In genomic region chr20:40682104-40683045, GRCh38 we compare ENCODE assay signal across 1 cellular context.
TF ChIP-seq lines count a peak whose summit lies in the region.

No MANE protein-coding gene starts in this region.

TF ChIP-seq in HepG2, 621 proteins besides CTCF, POLR2A, EP300 and RAD21 (continued from another document and continues in another):
- TF ChIP-seq AKNA (CRISPR knock-in tag; IDR thresholded peaks at IDR 0.05; ENCODE audit: borderline replicate concordance), result no peak
- peak; percentile 82; the same call in 1 of the 2 replicates for TF ChIP-seq ZNF746 (CRISPR knock-in tag; IDR thresholded peaks at IDR 0.05)
- peak; percentile 53; the same call in 1 of the 2 replicates for TF ChIP-seq HOMEZ (CRISPR knock-in tag; IDR thresholded peaks at IDR 0.05; ENCODE audit: low read depth)
- no peak for TF ChIP-seq ZBTB38 (CRISPR knock-in tag; IDR thresholded peaks at IDR 0.05)
- no peak for TF ChIP-seq ZFYVE20 (CRISPR knock-in tag; IDR thresholded peaks at IDR 0.05; ENCODE audit: borderline replicate concordance, low read depth)
- no peak for TF ChIP-seq SIN3B (IDR thresholded peaks at IDR 0.05; ENCODE audit: low read length)
- TF ChIP-seq ZNF34 (CRISPR knock-in tag; IDR thresholded peaks at IDR 0.05; ENCODE audit: borderline replicate concordance), result no peak
- 0 out of 2 replicates have a peak, but pooled peaks have one; percentile 58 for TF ChIP-seq TSC22D2 (CRISPR knock-in tag; IDR thresholded peaks at IDR 0.05; ENCODE audit: borderline replicate concordance)
- peak; percentile 82 for TF ChIP-seq ZMYM2 (CRISPR knock-in tag; IDR thresholded peaks at IDR 0.05)
- 0 out of 2 replicates have a peak, but pooled peaks have one; percentile 17 for TF ChIP-seq SRF (IDR thresholded peaks at IDR 0.05; ENCODE audit: low read depth, low read length)
- no peak for TF ChIP-seq THYN1 (CRISPR knock-in tag; IDR thresholded peaks at IDR 0.05; ENCODE audit: borderline replicate concordance, low read depth)
- no peak for TF ChIP-seq SP2 (CRISPR knock-in tag; IDR thresholded peaks at IDR 0.05)
- TF ChIP-seq PAX8 (CRISPR knock-in tag; IDR thresholded peaks at IDR 0.05; ENCODE audit: borderline replicate concordance), result peak; percentile 68; the same call in 1 of the 2 replicates
- TF ChIP-seq ZNF878 (CRISPR knock-in tag; IDR thresholded peaks at IDR 0.05), result no peak
- TF ChIP-seq ZUFSP (CRISPR knock-in tag; IDR thresholded peaks at IDR 0.05; ENCODE audit: borderline replicate concordance), result no peak
- no peak for TF ChIP-seq ZSCAN20 (CRISPR knock-in tag; IDR thresholded peaks at IDR 0.05; ENCODE audit: borderline replicate concordance)
- TF ChIP-seq GABPB1 (CRISPR knock-in tag; IDR thresholded peaks at IDR 0.05), result no peak
- TF ChIP-seq RBM22 (optimal IDR thresholded peaks at IDR 0.05; ENCODE audit: low read length), result no peak
- no peak for TF ChIP-seq ATM (IDR thresholded peaks at IDR 0.05; ENCODE audit: borderline replicate concordance)
- TF ChIP-seq DRAP1 (CRISPR knock-in tag; IDR thresholded peaks at IDR 0.05), result peak; percentile 42; the same call in 1 of the 2 replicates
- no peak for TF ChIP-seq ATF7-NPFF (CRISPR knock-in tag; IDR thresholded peaks at IDR 0.05; ENCODE audit: low read depth)
- TF ChIP-seq ZNF775 (CRISPR knock-in tag; IDR thresholded peaks at IDR 0.05; ENCODE audit: borderline replicate concordance), result no peak
- TF ChIP-seq NR3C1 (CRISPR knock-in tag; IDR thresholded peaks at IDR 0.05), result no peak
- no peak for TF ChIP-seq ZNF619 (CRISPR knock-in tag; IDR thresholded peaks at IDR 0.05)
- peak; percentile 69 for TF ChIP-seq ZNF503 (CRISPR knock-in tag; IDR thresholded peaks at IDR 0.05)
- TF ChIP-seq ZNF768 (CRISPR knock-in tag; IDR thresholded peaks at IDR 0.05), result no peak
- peak; percentile 55; the same call in 1 of the 2 replicates for TF ChIP-seq GMEB1 (CRISPR knock-in tag; IDR thresholded peaks at IDR 0.05; ENCODE audit: borderline replicate concordance)
- TF ChIP-seq DPF2 (CRISPR knock-in tag; IDR thresholded peaks at IDR 0.05; ENCODE audit: borderline replicate concordance, low read depth), result peak; percentile 77; the same call in 1 of the 2 replicates
- no peak for TF ChIP-seq ZNF256 (CRISPR knock-in tag; conservative IDR thresholded peaks at IDR 0.05)
- no peak for TF ChIP-seq KLF9 (CRISPR knock-in tag; IDR thresholded peaks at IDR 0.05; ENCODE audit: low read depth)
- no peak for TF ChIP-seq KDM6A (CRISPR knock-in tag; IDR thresholded peaks at IDR 0.05; ENCODE audit: low read depth)
- no peak for TF ChIP-seq PBX3 (CRISPR knock-in tag; IDR thresholded peaks at IDR 0.05; ENCODE audit: borderline replicate concordance)
- TF ChIP-seq ZNF597 (CRISPR knock-in tag; IDR thresholded peaks at IDR 0.05), result no peak
- no peak; the same call in 1 of the 2 replicates for TF ChIP-seq AHR (CRISPR knock-in tag; IDR thresholded peaks at IDR 0.05)
- TF ChIP-seq ARHGAP35 (CRISPR knock-in tag; IDR thresholded peaks at IDR 0.05; ENCODE audit: borderline replicate concordance), result no peak
- TF ChIP-seq ZNF569 (CRISPR knock-in tag; IDR thresholded peaks at IDR 0.05; ENCODE audit: borderline replicate concordance), result no peak
- TF ChIP-seq NR2F2 (IDR thresholded peaks at IDR 0.05; ENCODE audit: borderline replicate concordance, low read depth), result peak; percentile 28; the same call in 1 of the 2 replicates
- no peak for TF ChIP-seq BHLHE40 (IDR thresholded peaks at IDR 0.05; ENCODE audit: low read length)
- peak; percentile 33; the same call in 1 of the 2 replicates for TF ChIP-seq AKAP8 (CRISPR knock-in tag; IDR thresholded peaks at IDR 0.05)
- TF ChIP-seq CSRNP2 (CRISPR knock-in tag; conservative IDR thresholded peaks at IDR 0.05; ENCODE audit: low read depth), result no peak
- TF ChIP-seq MIER2 (CRISPR knock-in tag; IDR thresholded peaks at IDR 0.05), result peak; percentile 81
- TF ChIP-seq SP140L (CRISPR knock-in tag; IDR thresholded peaks at IDR 0.05; ENCODE audit: borderline replicate concordance), result no peak
- no peak for TF ChIP-seq ZNF496 (CRISPR knock-in tag; IDR thresholded peaks at IDR 0.05; ENCODE audit: insufficient replicate concordance)
- TF ChIP-seq ZFX (CRISPR knock-in tag; IDR thresholded peaks at IDR 0.05; ENCODE audit: low read depth), result peak; percentile 80
- TF ChIP-seq MIER3 (CRISPR knock-in tag; IDR thresholded peaks at IDR 0.05; ENCODE audit: borderline replicate concordance), result peak; percentile 67; the same call in 1 of the 2 replicates
- TF ChIP-seq FOXP4 (CRISPR knock-in tag; IDR thresholded peaks at IDR 0.05), result peak; percentile 77
